Comparison of ENCODE assay signal across 32 cellular contexts in the genomic region with DNA sequence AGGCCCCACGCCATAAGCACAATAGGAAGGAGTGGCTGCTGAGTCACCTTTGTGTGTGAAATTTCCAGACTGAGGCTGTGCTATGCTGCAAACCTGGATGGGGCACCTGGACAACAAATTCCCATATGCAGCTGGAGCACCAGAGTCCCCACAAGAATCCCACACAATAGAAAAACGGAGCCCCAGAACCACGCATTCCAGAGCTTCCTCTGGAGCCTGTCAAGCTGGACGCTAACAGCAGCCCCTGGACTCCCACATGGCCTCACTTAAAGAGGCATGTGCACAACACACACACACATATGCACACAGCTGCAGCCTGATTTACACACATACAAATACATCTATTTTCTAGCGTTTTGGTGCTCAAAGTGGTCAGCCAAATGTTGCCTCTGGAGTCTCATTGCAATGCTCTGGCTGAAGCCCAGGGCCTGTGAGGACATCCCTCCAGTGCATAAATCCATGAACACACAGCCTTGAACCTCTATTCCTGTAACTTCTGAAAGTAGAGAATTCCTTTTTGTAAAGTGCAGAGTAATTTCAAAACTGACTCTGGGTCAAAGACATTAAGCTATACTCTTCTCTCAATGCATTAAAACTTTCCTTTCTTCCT.
DNase-seq lines count a peak whose midpoint lies in the region; ATAC-seq, FAIRE-seq and TF ChIP-seq lines count a peak whose summit lies in the region.
"Had no signal": no experiment of that assay in that cellular context is flagged by ENCODE, and none has a peak within 500 bp of the region (broad histone marks: within the 10 kb centered on the region; RNA-seq: fewer than 3 reads in every experiment).

No MANE protein-coding gene starts in this region.

- H3K9ac ChIP-seq in HepG2 (ENCODE audit: insufficient read depth, low read depth, low read length) = no peak overlapping the region
- H3K9ac ChIP-seq in mesenchymal stem cell (ENCODE audit: low read length) = no peak overlapping the region
- H3K9ac ChIP-seq: BLaER1 treated with 17β-estradiol and CSF1 and Interleukin-3, amounts not matched to agents 10 nM and 100 nM had no signal

- no peak for FAIRE-seq in HepG2 (lab: Jason Lieb, UNC)
- FAIRE-seq: endothelial cell of umbilical vein, G401.6 had no signal

- 40% methylated on average over 5 of the region's 5 CpGs for WGBS in HepG2 (ENCODE audit: low lambda C conversion rate)
- no CpG with 5 or more reads among the region's 5 CpGs for WGBS in right lobe of liver (ENCODE audit: insufficient coverage, low coverage, low lambda C conversion rate, missing lambda C conversion rate)
- 49% methylated on average over 5 of the region's 5 CpGs for WGBS in mesenchymal stem cell
- 52 to 59% methylated on average over 4 to 5 of the region's 5 CpGs for WGBS in testis, 2 donors

- H2BK12ac ChIP-seq in mesenchymal stem cell (ENCODE audit: low read length in 2 of 2) = peak overlapping the region in 1 of 2 experiments; percentile 22

- no peak overlapping the region for H3K4me3 ChIP-seq in HepG2 (replicated peaks in 1 of 3; ENCODE audit: insufficient read depth in 1 of 3, low read depth in 2 of 3, low read length in 3 of 3)
- no peak overlapping the region for H3K4me3 ChIP-seq in right lobe of liver
- no peak overlapping the region for H3K4me3 ChIP-seq in mesenchymal stem cell (ENCODE audit: insufficient read depth in 1 of 2, low read depth in 1 of 2, low read length in 2 of 2)
- no peak overlapping the region for H3K4me3 ChIP-seq in testis
- H3K4me3 ChIP-seq: adrenal gland; BLaER1 treated with 17β-estradiol and CSF1 and Interleukin-3, amounts not matched to agents 10 nM and 100 nM; HAP-1; PC-9; skin epidermis had no signal

- no peak overlapping the region for H2BK5ac ChIP-seq in mesenchymal stem cell (ENCODE audit: low read depth, low read length, poor library complexity, severe bottlenecking)

- TF ChIP-seq EP300 in HepG2 (IDR thresholded peaks at IDR 0.05; ENCODE audit: low read depth in 2 of 2, low read length in 2 of 2) = no peak
- no peak for TF ChIP-seq EP300 in HepG2 (CRISPR knock-in tag; IDR thresholded peaks at IDR 0.05; ENCODE audit: borderline replicate concordance)

- peaks cover 12% of the 10 kb centered on the region for H3K27me3 Mint-ChIP-seq in stimulated activated memory B cell treated with anti-CD40 and anti-IgM and Interleukin-4, amounts not matched to agents 10 μg/mL and 1 μg/mL and 100 μg/mL, for 72 hours

- BruUV-seq in HepG2 (replicated peaks; lab: Mats Ljungman, UMichigan) = no TSS peak

- H2AFZ ChIP-seq in HepG2 (ENCODE audit: low read length) (no peak overlapping the region), mesenchymal stem cell (ENCODE audit: low read depth, low read length) (no peak overlapping the region)
- H2AFZ ChIP-seq: PC-9 had no signal

- H3K27me3 ChIP-seq in HepG2 (ENCODE audit: control insufficient read depth in 1 of 2, insufficient read depth in 2 of 2, low read length in 2 of 2) = peaks cover 2 to 8% of the 10 kb centered on the region in 2 experiments; a peak in 2 of 5 replicates
- H3K27me3 ChIP-seq in right lobe of liver = no peaks in the 10 kb centered on the region
- no peaks in the 10 kb centered on the region for H3K27me3 ChIP-seq in mesenchymal stem cell (ENCODE audit: control insufficient read depth in 1 of 2, insufficient read depth in 1 of 2, low read length in 2 of 2)
- H3K27me3 ChIP-seq in testis = no peaks in the 10 kb centered on the region
- H3K27me3 ChIP-seq: adrenal gland; BLaER1 treated with 17β-estradiol and CSF1 and Interleukin-3, amounts not matched to agents 10 nM and 100 nM had no signal

- H3K14ac ChIP-seq in mesenchymal stem cell (ENCODE audit: low read length in 2 of 2) = no peak overlapping the region

- no peaks in the 10 kb centered on the region for H3K79me2 ChIP-seq in HepG2 (ENCODE audit: insufficient read depth, low read length)

- TF ChIP-seq CTCF in HepG2 (CRISPR knock-in tag; IDR thresholded peaks at IDR 0.05) (no peak), right lobe of liver (IDR thresholded peaks at IDR 0.05) (no peak), testis (IDR thresholded peaks at IDR 0.05) (no peak)

- H2BK120ac ChIP-seq in mesenchymal stem cell (ENCODE audit: low read depth, low read length) = no peak overlapping the region

- no peak overlapping the region for H4K8ac ChIP-seq in mesenchymal stem cell (ENCODE audit: low read length)

- H3K79me1 ChIP-seq in mesenchymal stem cell (replicated peaks; ENCODE audit: low read length, poor library complexity, severe bottlenecking) = no peaks in the 10 kb centered on the region

- intact Hi-C loops in HepG2 (cut with micrococcal nuclease; ENCODE audit: unreplicated experiment) (no loop called here), right lobe of liver (cut with DNase I) (no loop called here), testis (cut with DNase I; ENCODE audit: low total_unique reads) (no loop called here)

- no peak overlapping the region for H2AK5ac ChIP-seq in mesenchymal stem cell (ENCODE audit: low read length, severe bottlenecking)

- no peaks in the 10 kb centered on the region for H3K36me3 ChIP-seq in HepG2 (replicated peaks in 1 of 2; ENCODE audit: control insufficient read depth in 1 of 2, insufficient read depth in 2 of 2, low read length in 2 of 2)
- H3K36me3 ChIP-seq in right lobe of liver = no peaks in the 10 kb centered on the region
- H3K36me3 ChIP-seq in mesenchymal stem cell (ENCODE audit: control insufficient read depth in 1 of 2, insufficient read depth in 2 of 2, low read depth in 1 of 2, low read length in 2 of 2) = no peaks in the 10 kb centered on the region
- no peaks in the 10 kb centered on the region for H3K36me3 ChIP-seq in testis (ENCODE audit: low read depth, missing control alignments)
- H3K36me3 ChIP-seq: adrenal gland; BLaER1 treated with 17β-estradiol and CSF1 and Interleukin-3, amounts not matched to agents 10 nM and 100 nM; HAP-1 had no signal

- in situ Hi-C loops in HepG2 (cut with HindIII; ENCODE audit: extremely low pct_ligation_motif_present, low pct_unique_long_range_greater_than_20kb) = no loop called here

- H4K91ac ChIP-seq in mesenchymal stem cell (ENCODE audit: low read length) = no peak overlapping the region

- CTCF ChIA-PET in HepG2 (lab: Yijun Ruan, JAX; ENCODE audit: low intra/inter-chr PET ratio, low total read pairs) = no interaction called here

- H3K27ac ChIP-seq in HepG2 (ENCODE audit: extremely low read length, insufficient read depth, low read length) (no peak overlapping the region), right lobe of liver (no peak overlapping the region), mesenchymal stem cell (ENCODE audit: low read length, poor library complexity, severe bottlenecking) (no peak overlapping the region), testis (no peak overlapping the region)
- H3K27ac ChIP-seq: adrenal gland; BLaER1 treated with 17β-estradiol and CSF1 and Interleukin-3, amounts not matched to agents 10 nM and 100 nM; PC-9; skin epidermis; VCaP had no signal

- H3K4me1 Mint-ChIP-seq in stimulated activated memory B cell treated with anti-CD40 and anti-IgM and Interleukin-4, amounts not matched to agents 10 μg/mL and 1 μg/mL and 100 μg/mL, for 72 hours = no peaks in the 10 kb centered on the region

- POLR2A ChIA-PET in HepG2 (lab: Yijun Ruan, JAX) = no interaction called here

- H3K4me3 Mint-ChIP-seq in stimulated activated memory B cell treated with anti-CD40 and anti-IgM and Interleukin-4, amounts not matched to agents 10 μg/mL and 1 μg/mL and 100 μg/mL, for 72 hours = no peak overlapping the region
- H3K4me3 Mint-ChIP-seq: activated T-cell treated with anti-CD3 and anti-CD28 coated beads, Interleukin-2, amount 50 U/mL, for 4 hours; brain had no signal

- H3K4ac ChIP-seq in mesenchymal stem cell (ENCODE audit: low read depth in 1 of 2, low read length in 2 of 2) = no peak overlapping the region

- no peaks in the 10 kb centered on the region for H3K9me3 Mint-ChIP-seq in stimulated activated memory B cell treated with anti-CD40 and anti-IgM and Interleukin-4, amounts not matched to agents 10 μg/mL and 1 μg/mL and 100 μg/mL, for 72 hours

- H3K27ac Mint-ChIP-seq in stimulated activated memory B cell treated with anti-CD40 and anti-IgM and Interleukin-4, amounts not matched to agents 10 μg/mL and 1 μg/mL and 100 μg/mL, for 72 hours = no peak overlapping the region
- H3K27ac Mint-ChIP-seq: brain had no signal

- no peaks in the 10 kb centered on the region for H3K36me3 Mint-ChIP-seq in stimulated activated memory B cell treated with anti-CD40 and anti-IgM and Interleukin-4, amounts not matched to agents 10 μg/mL and 1 μg/mL and 100 μg/mL, for 72 hours
- H3K36me3 Mint-ChIP-seq: brain had no signal

- H3K4me2 ChIP-seq in HepG2 (ENCODE audit: low read depth, low read length) = no peak overlapping the region
- H3K4me2 ChIP-seq in mesenchymal stem cell (ENCODE audit: low read length, poor library complexity, severe bottlenecking) = no peak overlapping the region
- H3K4me2 ChIP-seq: BLaER1 treated with 17β-estradiol and CSF1 and Interleukin-3, amounts not matched to agents 10 nM and 100 nM; PC-9 had no signal

- no peak overlapping the region for H3K23ac ChIP-seq in mesenchymal stem cell (ENCODE audit: low read length in 2 of 2)

- peak; percentile 49 for ATAC-seq in HepG2
- no peak for ATAC-seq in right lobe of liver
- no peak for ATAC-seq in HG02623 (IDR thresholded peaks at IDR 0.05; ENCODE audit: unreplicated experiment)
- no peak for ATAC-seq in stimulated activated memory B cell treated with anti-CD40 and anti-IgM and Interleukin-4, amounts not matched to agents 10 μg/mL and 1 μg/mL and 100 μg/mL, for 72 hours
- ATAC-seq: left ventricle myocardium superior had no signal

- TF ChIP-seq POLR2A in HepG2 (IDR thresholded peaks at IDR 0.05; ENCODE audit: insufficient read depth in 1 of 2, low read depth in 2 of 2, low read length in 2 of 2) = no peak
- TF ChIP-seq POLR2A in right lobe of liver (IDR thresholded peaks at IDR 0.05) = no peak
- TF ChIP-seq POLR2A in testis (IDR thresholded peaks at IDR 0.05) = no peak

- no peak overlapping the region for H2BK15ac ChIP-seq in mesenchymal stem cell (ENCODE audit: low read depth, poor library complexity, severe bottlenecking)

- TF ChIP-seq RAD21 in HepG2 (CRISPR knock-in tag; IDR thresholded peaks at IDR 0.05) = no peak

- H3K4me1 ChIP-seq in HepG2 (ENCODE audit: insufficient read depth, low read length) = no peaks in the 10 kb centered on the region
- no peaks in the 10 kb centered on the region for H3K4me1 ChIP-seq in right lobe of liver
- H3K4me1 ChIP-seq in mesenchymal stem cell (ENCODE audit: control insufficient read depth, insufficient read depth, low read depth, low read length) = no peaks in the 10 kb centered on the region
- H3K4me1 ChIP-seq in testis = no peaks in the 10 kb centered on the region
- H3K4me1 ChIP-seq: adrenal gland, HAP-1 had no signal

- no peak for DNase-seq in HepG2 (ENCODE audit: low spot score)
- no peak for DNase-seq in right lobe of liver
- DNase-seq in astrocyte of the hippocampus (ENCODE audit: low read depth, low spot score) = peak; percentile 44
- peak; percentile 12 for DNase-seq in mesenchymal stem cell
- peak; percentile 32 for DNase-seq in testis
- no peak for DNase-seq in NCI-H1105 treated with DMSO at 0.1 percent for 48 hours (lab: John Stamatoyannopoulos, UW)
- DNase-seq: activated CD4-positive, alpha-beta T cell treated with anti-CD3 and anti-CD28 coated beads for 48 hours; activated naive CD4-positive, alpha-beta T cell; activated T-cell treated with anti-CD3 and anti-CD28 coated beads, Interleukin-2, amount 50 U/mL, for 4 hours; COR-L47; DMS53; Karpas-422; left ventricle myocardium superior; NCI-H1417 treated with DMSO at 0.1 percent for 48 hours; NCI-H2081 treated with DMSO at 0.1 percent for 48 hours; NCI-H2227 treated with DMSO at 0.1 percent for 48 hours; NCI-H526; occipital lobe; PC-9; Right ventricle myocardium superior; stimulated activated naive CD4-positive, alpha-beta T cell; T-helper 9 cell had no signal

- no peaks in the 10 kb centered on the region for H4K20me1 ChIP-seq in HepG2 (ENCODE audit: insufficient read depth, low read length)
- H4K20me1 ChIP-seq: BLaER1 treated with 17β-estradiol and CSF1 and Interleukin-3, amounts not matched to agents 10 nM and 100 nM had no signal

- H3K9me3 ChIP-seq in HepG2 (ENCODE audit: low read length) (no peaks in the 10 kb centered on the region), right lobe of liver (no peaks in the 10 kb centered on the region), mesenchymal stem cell (ENCODE audit: control insufficient read depth, low read length) (no peaks in the 10 kb centered on the region), testis (no peaks in the 10 kb centered on the region)
- H3K9me3 ChIP-seq: adrenal gland; BLaER1 treated with 17β-estradiol and CSF1 and Interleukin-3, amounts not matched to agents 10 nM and 100 nM; HAP-1 had no signal

- H3K18ac ChIP-seq in mesenchymal stem cell (ENCODE audit: low read depth in 1 of 2, low read length in 2 of 2) = no peak overlapping the region

Comparison
In these comparisons a context has a peak if more than half of its experiments do, and no peak if none do; other contexts are left out.
1. DNase-seq: peak in astrocyte of the hippocampus (single experiment), mesenchymal stem cell (single experiment) and testis (single experiment); none in HepG2 (single experiment), right lobe of liver (0 of 3) and NCI-H1105 treated with DMSO at 0.1 percent for 48 hours (single experiment).